12 cellular contexts compared by ENCODE assay signal in genomic region chr12:50188875-50189575, GRCh38. TPM values are rescaled to one million over a fixed set of nuclear protein-coding genes. Genes with fewer than 3 reads are reported as not detected.
DNase-seq lines count a peak whose midpoint lies in the region; ATAC-seq, FAIRE-seq and TF ChIP-seq lines count a peak whose summit lies in the region.
"Had no signal": no experiment of that assay in that cellular context is flagged by ENCODE, and none has a peak within 500 bp of the region (broad histone marks: within the 10 kb centered on the region; RNA-seq: fewer than 3 reads in every experiment).

No MANE protein-coding gene starts in this region.

- peak; percentile 91 for DNase-seq in MM.1S
- peak; percentile 56 for DNase-seq in activated naive CD4-positive, alpha-beta T cell treated with anti-CD3 and anti-CD28 coated beads, Interleukin-2, amount 10 ng/mL, durations not matched to agents 7 days and 5 days
- no peak for DNase-seq in memory B cell (ENCODE audit: low spot score in 2 of 2)
- DNase-seq in suprapubic skin (ENCODE audit: low spot score in 2 of 2) = no peak
- no peak for DNase-seq in DMS53 treated with DMSO at 0.1 percent for 48 hours (lab: John Stamatoyannopoulos, UW; ENCODE audit: unreplicated experiment)
- DNase-seq in pancreas = no peak
- DNase-seq: Karpas-422, SIG-M5 had no signal

- H3K36me3 ChIP-seq in MM.1S (replicated peaks; ENCODE audit: insufficient read depth, low read length) (no peaks in the 10 kb centered on the region), suprapubic skin (peaks cover 23% of the 10 kb centered on the region), pancreas (no peaks in the 10 kb centered on the region)
- H3K36me3 ChIP-seq: neutrophil had no signal

- H3F3A ChIP-seq in MM.1S (ENCODE audit: insufficient read depth, low read length) = peaks cover 14% of the 10 kb centered on the region; the same call in 1 of the 2 replicates

- H3K27me3 ChIP-seq in MM.1S (replicated peaks; ENCODE audit: insufficient read depth, low read length) = no peaks in the 10 kb centered on the region
- H3K27me3 ChIP-seq in suprapubic skin = no peaks in the 10 kb centered on the region
- no peaks in the 10 kb centered on the region for H3K27me3 ChIP-seq in pancreas
- H3K27me3 ChIP-seq: neutrophil had no signal

- peak overlapping the region; percentile 64 for H3K4me2 ChIP-seq in MM.1S (ENCODE audit: low read depth, low read length)
- H3K4me2 ChIP-seq: GM23338 had no signal

- H3K27ac ChIP-seq in MM.1S (ENCODE audit: low read length) (peak overlapping the region; percentile 50; the same call in 1 of the 2 replicates), suprapubic skin (peak overlapping the region; percentile 63), pancreas (no peak overlapping the region)
- H3K27ac ChIP-seq: neutrophil had no signal

- TF ChIP-seq CTCF in MM.1S (IDR thresholded peaks at IDR 0.05; ENCODE audit: low read length) (no peak), suprapubic skin (IDR thresholded peaks at IDR 0.05) (no peak), pancreas (IDR thresholded peaks at IDR 0.05) (no peak)

- H3K27ac Mint-ChIP-seq in activated naive CD4-positive, alpha-beta T cell treated with anti-CD3 and anti-CD28 coated beads, Interleukin-2, amount 10 ng/mL, durations not matched to agents 7 days and 5 days = peak overlapping the region; percentile 73
- H3K27ac Mint-ChIP-seq in memory B cell = peak overlapping the region; percentile 3
- H3K27ac Mint-ChIP-seq: GM23338 had no signal

- H3K9me3 ChIP-seq in MM.1S (replicated peaks; ENCODE audit: insufficient read depth, low read length) (no peaks in the 10 kb centered on the region), suprapubic skin (no peaks in the 10 kb centered on the region), pancreas (no peaks in the 10 kb centered on the region)
- H3K9me3 ChIP-seq: neutrophil had no signal

- H3K4me3 ChIP-seq in MM.1S (ENCODE audit: low read length) (peak overlapping the region; percentile 17; the same call in 1 of the 2 replicates), suprapubic skin (no peak overlapping the region), pancreas (no peak overlapping the region)
- H3K4me3 ChIP-seq: GM23338 had no signal

- no peaks in the 10 kb centered on the region for H3K79me2 ChIP-seq in MM.1S (ENCODE audit: low read length)

- peak overlapping the region; percentile 28; the same call in 1 of the 2 replicates for H3K9ac ChIP-seq in MM.1S (ENCODE audit: low read length)

- no peak for TF ChIP-seq POLR2A in suprapubic skin (IDR thresholded peaks at IDR 0.05)

- H3K4me3 Mint-ChIP-seq in activated naive CD4-positive, alpha-beta T cell treated with anti-CD3 and anti-CD28 coated beads, Interleukin-2, amount 10 ng/mL, durations not matched to agents 7 days and 5 days = peak overlapping the region; percentile 34
- peak overlapping the region; percentile 7 for H3K4me3 Mint-ChIP-seq in memory B cell
- H3K4me3 Mint-ChIP-seq: GM23338 had no signal

- no peak for TF ChIP-seq EP300 in suprapubic skin (IDR thresholded peaks at IDR 0.05)

- peak; percentile 71 for ATAC-seq in memory B cell (ENCODE audit: low read depth)
- ATAC-seq in GM19324 (IDR thresholded peaks at IDR 0.05; ENCODE audit: low FRiP score, unreplicated experiment) = no peak
- ATAC-seq in HG02973 (IDR thresholded peaks at IDR 0.05; ENCODE audit: unreplicated experiment) = no peak
- no peak for ATAC-seq in pancreas
- ATAC-seq: GM23338 had no signal

- H3K27me3 Mint-ChIP-seq in activated naive CD4-positive, alpha-beta T cell treated with anti-CD3 and anti-CD28 coated beads, Interleukin-2, amount 10 ng/mL, durations not matched to agents 7 days and 5 days = no peaks in the 10 kb centered on the region
- H3K27me3 Mint-ChIP-seq in memory B cell = no peaks in the 10 kb centered on the region

- no peaks in the 10 kb centered on the region for H3K9me3 Mint-ChIP-seq in activated naive CD4-positive, alpha-beta T cell treated with anti-CD3 and anti-CD28 coated beads, Interleukin-2, amount 10 ng/mL, durations not matched to agents 7 days and 5 days
- H3K9me3 Mint-ChIP-seq in memory B cell = no peaks in the 10 kb centered on the region
- H3K9me3 Mint-ChIP-seq: GM23338 had no signal

- FAIRE-seq in pancreas (lab: Jason Lieb, UNC) = no peak

- intact Hi-C loops in pancreas (cut with DNase I) = loop anchor here in 1 of 3 donors (10.0 kb wide), 1 partner anchor 126 kb away; no protein-coding TSS in a partner anchor

- no peaks in the 10 kb centered on the region for H4K20me1 ChIP-seq in MM.1S (ENCODE audit: insufficient read depth, low read length)

- peak overlapping the region; percentile 71 for H2AFZ ChIP-seq in MM.1S (ENCODE audit: low read length)
- H2AFZ ChIP-seq: GM23338 had no signal

- H3K36me3 Mint-ChIP-seq in activated naive CD4-positive, alpha-beta T cell treated with anti-CD3 and anti-CD28 coated beads, Interleukin-2, amount 10 ng/mL, durations not matched to agents 7 days and 5 days = peaks cover 5% of the 10 kb centered on the region
- peaks cover 3% of the 10 kb centered on the region for H3K36me3 Mint-ChIP-seq in memory B cell

- no peaks in the 10 kb centered on the region for H3K9me2 ChIP-seq in MM.1S (replicated peaks; ENCODE audit: insufficient read depth, low read length)

- H3K4me1 Mint-ChIP-seq in activated naive CD4-positive, alpha-beta T cell treated with anti-CD3 and anti-CD28 coated beads, Interleukin-2, amount 10 ng/mL, durations not matched to agents 7 days and 5 days = peaks cover 33% of the 10 kb centered on the region
- peaks cover 9% of the 10 kb centered on the region for H3K4me1 Mint-ChIP-seq in memory B cell

- WGBS in suprapubic skin = 69% methylated on average over 5 of the region's 5 CpGs
- 80 to 85% methylated on average over 5 of the region's 5 CpGs for WGBS in pancreas, 2 donors

- CTCF ChIA-PET in activated naive CD4-positive, alpha-beta T cell treated with anti-CD3 and anti-CD28 coated beads, Interleukin-2, amount 10 ng/mL, durations not matched to agents 7 days and 5 days (lab: Charles Lee) = interaction anchor here (0.9 kb wide), 1 partner anchor 23 kb away, joined by 3 read pairs; no protein-coding TSS in a partner anchor

- peaks cover 34% of the 10 kb centered on the region for H3K4me1 ChIP-seq in MM.1S (ENCODE audit: low read length)
- peaks cover 53% of the 10 kb centered on the region for H3K4me1 ChIP-seq in suprapubic skin
- peaks cover 0 to 9% (median 5%) of the 10 kb centered on the region in 3 donors for H3K4me1 ChIP-seq in pancreas

RNA-seq across cellular contexts. Expression of gene CERS5, which starts 21.9 kb away (rescaled TPM):
- 10 to 100 TPM; 29.4 to 45.1 (median 38.9) TPM for total RNA-seq in suprapubic skin
- total RNA-seq in pancreas = 10 to 100 TPM; 12.9 to 22.8 (median 15.6) TPM
- polyA plus RNA-seq in pancreas = 10 to 100 TPM; 48.0 to 84.3 TPM

Comparison
In these comparisons a context has a peak if more than half of its experiments do, and no peak if none do; other contexts are left out.
1. DNase-seq: peak in MM.1S (single experiment) and activated naive CD4-positive, alpha-beta T cell treated with anti-CD3 and anti-CD28 coated beads, Interleukin-2, amount 10 ng/mL, durations not matched to agents 7 days and 5 days (single experiment); none in memory B cell (0 of 2), suprapubic skin (0 of 2), DMS53 treated with DMSO at 0.1 percent for 48 hours (single experiment) and pancreas (0 of 6).
2. H3K27ac ChIP-seq: peak in MM.1S (single experiment) and suprapubic skin (single experiment); none in pancreas (0 of 4).